Comparison of ENCODE assay signal across 8 cellular contexts in the genomic region with DNA sequence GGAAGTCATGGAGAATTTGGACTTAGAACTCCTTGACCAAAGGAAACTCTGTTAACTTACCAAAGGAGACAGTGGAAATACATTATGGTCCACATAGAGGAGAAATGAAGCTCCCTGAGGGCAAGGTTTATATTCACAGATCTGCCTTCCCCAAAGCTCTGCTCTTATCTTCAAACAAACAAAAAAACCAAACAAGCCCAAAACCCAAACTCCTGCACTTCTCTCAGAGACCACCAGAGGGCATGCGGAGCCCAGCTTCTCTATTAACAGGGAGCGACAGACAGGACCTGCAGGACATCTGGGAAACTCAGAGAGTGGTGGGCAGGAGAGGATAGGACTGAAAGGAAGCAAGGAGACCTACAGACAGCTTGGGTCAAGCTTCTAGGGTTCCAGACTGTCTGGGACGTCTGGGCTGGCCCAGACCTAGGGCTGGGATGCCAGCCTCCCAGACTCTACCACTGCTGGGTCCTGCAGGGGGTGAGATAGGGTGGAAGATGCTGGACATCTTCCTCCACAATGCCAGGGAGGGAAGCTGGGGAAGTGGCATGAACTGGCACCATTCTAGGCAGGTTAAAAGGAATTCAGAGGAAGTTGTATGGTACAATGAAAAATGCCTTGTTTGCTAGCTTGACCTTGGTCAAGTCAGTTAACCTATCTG. TPM values are rescaled to one million over a fixed set of nuclear protein-coding genes. Genes with fewer than 3 reads are reported as not detected.
A peak's percentile ranks its signal among the peaks of the same experiment; 100 is the strongest.
DNase-seq lines count a peak whose midpoint lies in the region; ATAC-seq, FAIRE-seq and TF ChIP-seq lines count a peak whose summit lies in the region.

No MANE protein-coding gene starts in this region.

- no TSS peak for BruUV-seq in HepG2 (replicated peaks; lab: Mats Ljungman, UMichigan)

- no peak overlapping the region for H3K9ac ChIP-seq in HepG2 (ENCODE audit: insufficient read depth, low read depth, low read length)

- CTCF ChIA-PET in AG04450 (lab: Charles Lee) (interaction anchor here (0.6 to 8.9 kb wide), 31 partner anchors 8 to 280 kb away, joined by 3 to 127 read pairs (median 4); a partner anchor contains a TSS), HepG2 (lab: Yijun Ruan, JAX; ENCODE audit: low intra/inter-chr PET ratio, low total read pairs) (interaction anchor here (2.1 to 2.6 kb wide), 2 partner anchors 20 to 24 kb away, joined by 9 to 58 read pairs; no protein-coding TSS in a partner anchor)
- CTCF ChIA-PET in activated CD4-positive, alpha-beta T cell treated with anti-CD3 and anti-CD28 coated beads for 36 hours (lab: Charles Lee) = interaction anchor here (0.6 to 18.2 kb wide), 35 partner anchors 8 to 736 kb away, joined by 3 to 620 read pairs (median 5); a partner anchor contains a TSS

- intact Hi-C loops in activated CD4-positive, alpha-beta T cell treated with anti-CD3 and anti-CD28 coated beads for 36 hours (cut with DNase I, micrococcal nuclease) = loop anchor here (1.0 to 2.0 kb wide), 3 partner anchors 22 to 104 kb away; no protein-coding TSS in a partner anchor
- intact Hi-C loops in HepG2 (cut with micrococcal nuclease; ENCODE audit: unreplicated experiment) = loop anchor here (1.0 kb wide), 1 partner anchor 22 kb away; no protein-coding TSS in a partner anchor

- no peak overlapping the region for H2AFZ ChIP-seq in HepG2 (ENCODE audit: low read length)

- POLR2A ChIA-PET in AG04450 (lab: Yijun Ruan, JAX) (no interaction called here), HepG2 (lab: Yijun Ruan, JAX) (interaction anchor here (0.9 to 1.5 kb wide), 2 partner anchors 22 to 33 kb away, joined by 3 to 4 read pairs; no protein-coding TSS in a partner anchor)
- POLR2A ChIA-PET in activated CD4-positive, alpha-beta T cell treated with anti-CD3 and anti-CD28 coated beads for 36 hours (lab: Charles Lee) = interaction anchor here (2.2 kb wide), 1 partner anchor 21 kb away, joined by 15 read pairs; no protein-coding TSS in a partner anchor

- no peak overlapping the region for H3K4me2 ChIP-seq in HepG2 (ENCODE audit: low read depth, low read length)

- H3K27ac ChIP-seq in AG04450 (ENCODE audit: low read depth, low read length) (no peak overlapping the region), HepG2 (ENCODE audit: extremely low read length, insufficient read depth, low read length) (no peak overlapping the region)

- WGBS in HepG2 (ENCODE audit: low lambda C conversion rate) = 3% methylated on average over 3 of the region's 3 CpGs

- DNase-seq in AG04450 (ENCODE audit: low read depth, low spot score) = no peak
- peak; percentile 55 for DNase-seq in NCI-H345 treated with DMSO at 0.1 percent for 48 hours (lab: John Stamatoyannopoulos, UW; ENCODE audit: unreplicated experiment)
- DNase-seq in activated CD4-positive, alpha-beta T cell treated with anti-CD3 and anti-CD28 coated beads for 36 hours = peak; percentile 83
- DNase-seq in choroid plexus epithelial cell (ENCODE audit: low read depth) = peak; percentile 77
- DNase-seq in HepG2 (ENCODE audit: low spot score) = peak; percentile 82
- DNase-seq in stimulated activated CD8-positive, alpha-beta memory T cell treated with anti-CD3 and anti-CD28 coated beads, Interleukin-12 subunit alpha, Interleukin-12 subunit beta, amount 100 ng/mL, for 4 hours (ENCODE audit: low read depth) = peak; percentile 43
- DNase-seq in HPDE6-E6E7 (ENCODE audit: extremely low spot score) = no peak

- 0 out of 2 replicates have a peak, but pooled peaks cover 9% of the 10 kb centered on the region for H3K4me1 ChIP-seq in HepG2 (ENCODE audit: insufficient read depth, low read length)

- TF ChIP-seq RAD21 in HepG2 (CRISPR knock-in tag; IDR thresholded peaks at IDR 0.05) = peak; percentile 76

- H3K36me3 Mint-ChIP-seq in activated CD4-positive, alpha-beta T cell treated with anti-CD3 and anti-CD28 coated beads for 36 hours (ENCODE audit: low read depth) = no peaks in the 10 kb centered on the region

- H3K9me3 ChIP-seq in AG04450 (ENCODE audit: control insufficient read depth, insufficient read depth, low read length) (no peaks in the 10 kb centered on the region; the same call in 1 of the 2 replicates), HepG2 (ENCODE audit: low read length) (no peaks in the 10 kb centered on the region)

- peaks cover 43% of the 10 kb centered on the region for H3K4me1 Mint-ChIP-seq in activated CD4-positive, alpha-beta T cell treated with anti-CD3 and anti-CD28 coated beads for 36 hours

- ATAC-seq in GM18870 (IDR thresholded peaks at IDR 0.05; ENCODE audit: unreplicated experiment) = peak; percentile 33
- no peak for ATAC-seq in activated CD4-positive, alpha-beta T cell treated with anti-CD3 and anti-CD28 coated beads for 36 hours
- peak; percentile 53 for ATAC-seq in HepG2

- H3K9me3 Mint-ChIP-seq in activated CD4-positive, alpha-beta T cell treated with anti-CD3 and anti-CD28 coated beads for 36 hours (ENCODE audit: low read depth) = no peaks in the 10 kb centered on the region

- no peaks in the 10 kb centered on the region for H3K36me3 ChIP-seq in HepG2 (replicated peaks in 1 of 2; ENCODE audit: control insufficient read depth in 1 of 2, insufficient read depth in 2 of 2, low read length in 2 of 2)

- H3K4me3 ChIP-seq in AG04450 (ENCODE audit: low read depth, low read length) (no peak overlapping the region), choroid plexus epithelial cell (ENCODE audit: low read depth, low read length) (no peak overlapping the region), HepG2 (replicated peaks in 1 of 3; ENCODE audit: insufficient read depth in 1 of 3, low read depth in 2 of 3, low read length in 3 of 3) (no peak overlapping the region)

- no peak overlapping the region for H3K4me3 Mint-ChIP-seq in activated CD4-positive, alpha-beta T cell treated with anti-CD3 and anti-CD28 coated beads for 36 hours

- peaks cover 3% of the 10 kb centered on the region; the same call in 1 of the 2 replicates for H4K20me1 ChIP-seq in HepG2 (ENCODE audit: insufficient read depth, low read length)

- FAIRE-seq in HepG2 (lab: Jason Lieb, UNC) = peak; percentile 95

- no peak for TF ChIP-seq EP300 in HepG2 (IDR thresholded peaks at IDR 0.05; ENCODE audit: low read depth in 2 of 2, low read length in 2 of 2)
- no peak for TF ChIP-seq EP300 in HepG2 (CRISPR knock-in tag; IDR thresholded peaks at IDR 0.05; ENCODE audit: borderline replicate concordance)

- in situ Hi-C loops in HepG2 (cut with HindIII; ENCODE audit: extremely low pct_ligation_motif_present, low pct_unique_long_range_greater_than_20kb) = no loop called here

- H3K79me2 ChIP-seq in HepG2 (ENCODE audit: insufficient read depth, low read length) = no peaks in the 10 kb centered on the region

- TF ChIP-seq CTCF in AG04450 (IDR thresholded peaks at IDR 0.05; ENCODE audit: low read depth, low read length) (peak; percentile 97), choroid plexus epithelial cell (conservative IDR thresholded peaks at IDR 0.05; ENCODE audit: low read depth, low read length) (peak; percentile 96), HepG2 (CRISPR knock-in tag; IDR thresholded peaks at IDR 0.05) (peak; percentile 90)

- peaks cover 83% of the 10 kb centered on the region for H3K27me3 ChIP-seq in AG04450 (ENCODE audit: control insufficient read depth, insufficient read depth, low read length)
- H3K27me3 ChIP-seq in HepG2 (ENCODE audit: control insufficient read depth in 1 of 2, insufficient read depth in 2 of 2, low read length in 2 of 2) = peaks cover 22 to 93% of the 10 kb centered on the region in 2 experiments; a peak in 4 of 5 replicates

- H3K27me3 Mint-ChIP-seq in activated CD4-positive, alpha-beta T cell treated with anti-CD3 and anti-CD28 coated beads for 36 hours = peaks cover 39% of the 10 kb centered on the region

- TF ChIP-seq POLR2A in HepG2 (IDR thresholded peaks at IDR 0.05; ENCODE audit: insufficient read depth in 1 of 2, low read depth in 2 of 2, low read length in 2 of 2) = no peak

- H3K27ac Mint-ChIP-seq in activated CD4-positive, alpha-beta T cell treated with anti-CD3 and anti-CD28 coated beads for 36 hours = no peak overlapping the region

RNA-seq across cellular contexts. Expression of a gene that starts 4.0 kb away (rescaled TPM):
- polyA plus RNA-seq in AG04450 (2011; rRNA removed) (not detected in 2 replicates), HepG2 (2011; rRNA removed) (0.03 TPM in 1 of 2 replicates, not detected in the other)
- polyA minus RNA-seq in AG04450 (2011; rRNA and poly(A)+ RNA removed) = not detected in 2 replicates
- total RNA-seq in activated CD4-positive, alpha-beta T cell treated with anti-CD3 and anti-CD28 coated beads for 36 hours = 1 to 10 TPM; 5.4 to 6.0 TPM
- total RNA-seq in HepG2 (2016; rRNA removed; fragmentation: Illumina TruSeq; extraction: Trizol) = not detected in 2 replicates
- 0.20 TPM in 1 of 2 replicates, not detected in the other for total RNA-seq in HepG2 (2016; cell fraction: cytosol; rRNA removed; fragmentation: Illumina TruSeq; extraction: Trizol; ENCODE audit: low read depth)
- total RNA-seq in HepG2 (2016; cell fraction: insoluble cytoplasmic fraction; rRNA removed; fragmentation: Illumina TruSeq; extraction: Trizol) = not detected in 2 replicates
- not detected in 2 replicates for total RNA-seq in HepG2 (2016; cell fraction: membrane; rRNA removed; fragmentation: Illumina TruSeq; extraction: Trizol)
- not detected in 2 replicates for total RNA-seq in HepG2 (2016; cell fraction: nucleus; rRNA removed; fragmentation: Illumina TruSeq; extraction: Trizol)
- polyA plus RNA-seq in HepG2 (2011; cell fraction: cytosol; rRNA removed) = 0.03 TPM in 2 replicates
- 0.12 TPM in 1 of 2 replicates, not detected in the other for polyA plus RNA-seq in HepG2 (2011; cell fraction: nucleus; rRNA removed)
- polyA plus RNA-seq in HepG2 (2012) = not detected in 2 replicates
- 0.07 TPM in 1 of 2 replicates, not detected in the other for polyA plus RNA-seq in HepG2 (2016; cell fraction: cytosol; fragmentation: Illumina TruSeq; extraction: Trizol; ENCODE audit: low read depth)
- not detected in 2 replicates for polyA plus RNA-seq in HepG2 (2016; cell fraction: insoluble cytoplasmic fraction; fragmentation: Illumina TruSeq; extraction: Trizol; ENCODE audit: low read depth)
- polyA plus RNA-seq in HepG2 (2016; cell fraction: membrane; fragmentation: Illumina TruSeq; extraction: Trizol; ENCODE audit: low read depth) = not detected in 2 replicates
- polyA plus RNA-seq in HepG2 (2016; cell fraction: nucleus; fragmentation: Illumina TruSeq; extraction: Trizol; ENCODE audit: insufficient read depth, low read depth) = not detected in 2 replicates
- 0.05 TPM in 1 of 2 replicates, not detected in the other for polyA minus RNA-seq in HepG2 (2011; rRNA and poly(A)+ RNA removed; ENCODE audit: low replicate concordance)
- polyA minus RNA-seq in HepG2 (2011; cell fraction: cytosol; rRNA and poly(A)+ RNA removed) = not detected in 2 replicates
- not detected in 2 replicates for polyA minus RNA-seq in HepG2 (2011; cell fraction: nucleus; rRNA and poly(A)+ RNA removed)

RNA-seq across cellular contexts. Expression of a gene that starts 17.1 kb away (rescaled TPM):
- polyA plus RNA-seq in AG04450 (2011; rRNA removed) = not detected in 2 replicates
- polyA minus RNA-seq in AG04450 (2011; rRNA and poly(A)+ RNA removed) = not detected in 2 replicates
- under 1 TPM in 1 of 2 experiments, not detected in 1; 0.30 TPM for total RNA-seq in activated CD4-positive, alpha-beta T cell treated with anti-CD3 and anti-CD28 coated beads for 36 hours
- total RNA-seq in HepG2 (2016; rRNA removed; fragmentation: Illumina TruSeq; extraction: Trizol) = 0.20 TPM in 1 of 2 replicates, not detected in the other
- not detected in 2 replicates for total RNA-seq in HepG2 (2016; cell fraction: cytosol; rRNA removed; fragmentation: Illumina TruSeq; extraction: Trizol; ENCODE audit: low read depth)
- 0.13 TPM in 1 of 2 replicates, not detected in the other for total RNA-seq in HepG2 (2016; cell fraction: insoluble cytoplasmic fraction; rRNA removed; fragmentation: Illumina TruSeq; extraction: Trizol)
- total RNA-seq in HepG2 (2016; cell fraction: membrane; rRNA removed; fragmentation: Illumina TruSeq; extraction: Trizol) = 0.12 TPM in 1 of 2 replicates, not detected in the other
- total RNA-seq in HepG2 (2016; cell fraction: nucleus; rRNA removed; fragmentation: Illumina TruSeq; extraction: Trizol) = not detected in 2 replicates
- polyA plus RNA-seq in HepG2 (2011; rRNA removed) = 0.09 TPM in 1 of 2 replicates, not detected in the other
- 0.04 and 0.05 TPM in 2 replicates for polyA plus RNA-seq in HepG2 (2011; cell fraction: cytosol; rRNA removed)
- 0.28 and 0.42 TPM in 2 replicates for polyA plus RNA-seq in HepG2 (2011; cell fraction: nucleus; rRNA removed)
- polyA plus RNA-seq in HepG2 (2012) = not detected in 2 replicates
- polyA plus RNA-seq in HepG2 (2016; cell fraction: cytosol; fragmentation: Illumina TruSeq; extraction: Trizol; ENCODE audit: low read depth) = not detected in 2 replicates
- polyA plus RNA-seq in HepG2 (2016; cell fraction: insoluble cytoplasmic fraction; fragmentation: Illumina TruSeq; extraction: Trizol; ENCODE audit: low read depth) = not detected in 2 replicates
- 0.10 TPM in 1 of 2 replicates, not detected in the other for polyA plus RNA-seq in HepG2 (2016; cell fraction: membrane; fragmentation: Illumina TruSeq; extraction: Trizol; ENCODE audit: low read depth)
- 0.37 and 0.91 TPM in 2 replicates for polyA plus RNA-seq in HepG2 (2016; cell fraction: nucleus; fragmentation: Illumina TruSeq; extraction: Trizol; ENCODE audit: insufficient read depth, low read depth)
- 0.09 and 0.14 TPM in 2 replicates for polyA minus RNA-seq in HepG2 (2011; rRNA and poly(A)+ RNA removed; ENCODE audit: low replicate concordance)
- not detected in 2 replicates for polyA minus RNA-seq in HepG2 (2011; cell fraction: cytosol; rRNA and poly(A)+ RNA removed)
- polyA minus RNA-seq in HepG2 (2011; cell fraction: nucleus; rRNA and poly(A)+ RNA removed) = not detected in 2 replicates

RNA-seq across cellular contexts. Expression of a gene that starts 45.1 kb away (rescaled TPM):
- not detected in 2 replicates for polyA plus RNA-seq in AG04450 (2011; rRNA removed)
- polyA minus RNA-seq in AG04450 (2011; rRNA and poly(A)+ RNA removed) = not detected in 2 replicates
- total RNA-seq in activated CD4-positive, alpha-beta T cell treated with anti-CD3 and anti-CD28 coated beads for 36 hours = not detected
- not detected in 2 replicates for total RNA-seq in HepG2 (2016; rRNA removed; fragmentation: Illumina TruSeq; extraction: Trizol)
- total RNA-seq in HepG2 (2016; cell fraction: cytosol; rRNA removed; fragmentation: Illumina TruSeq; extraction: Trizol; ENCODE audit: low read depth) = not detected in 2 replicates
- not detected in 2 replicates for total RNA-seq in HepG2 (2016; cell fraction: insoluble cytoplasmic fraction; rRNA removed; fragmentation: Illumina TruSeq; extraction: Trizol)
- total RNA-seq in HepG2 (2016; cell fraction: membrane; rRNA removed; fragmentation: Illumina TruSeq; extraction: Trizol) = not detected in 2 replicates
- not detected in 2 replicates for total RNA-seq in HepG2 (2016; cell fraction: nucleus; rRNA removed; fragmentation: Illumina TruSeq; extraction: Trizol)
- not detected in 2 replicates for polyA plus RNA-seq in HepG2 (2011; rRNA removed)
- not detected in 2 replicates for polyA plus RNA-seq in HepG2 (2011; cell fraction: cytosol; rRNA removed)
- polyA plus RNA-seq in HepG2 (2011; cell fraction: nucleus; rRNA removed) = not detected in 2 replicates
- not detected in 2 replicates for polyA plus RNA-seq in HepG2 (2012)
- not detected in 2 replicates for polyA plus RNA-seq in HepG2 (2016; cell fraction: cytosol; fragmentation: Illumina TruSeq; extraction: Trizol; ENCODE audit: low read depth)
- polyA plus RNA-seq in HepG2 (2016; cell fraction: insoluble cytoplasmic fraction; fragmentation: Illumina TruSeq; extraction: Trizol; ENCODE audit: low read depth) = not detected in 2 replicates
- polyA plus RNA-seq in HepG2 (2016; cell fraction: membrane; fragmentation: Illumina TruSeq; extraction: Trizol; ENCODE audit: low read depth) = not detected in 2 replicates
- polyA plus RNA-seq in HepG2 (2016; cell fraction: nucleus; fragmentation: Illumina TruSeq; extraction: Trizol; ENCODE audit: insufficient read depth, low read depth) = not detected in 2 replicates
- 0.32 TPM in 1 of 2 replicates, not detected in the other for polyA minus RNA-seq in HepG2 (2011; rRNA and poly(A)+ RNA removed; ENCODE audit: low replicate concordance)
- polyA minus RNA-seq in HepG2 (2011; cell fraction: cytosol; rRNA and poly(A)+ RNA removed) = not detected in 2 replicates
- polyA minus RNA-seq in HepG2 (2011; cell fraction: nucleus; rRNA and poly(A)+ RNA removed) = not detected in 2 replicates

Comparison
In these comparisons a context has a peak if more than half of its experiments do, and no peak if none do; other contexts are left out.
1. DNase-seq: peak in NCI-H345 treated with DMSO at 0.1 percent for 48 hours (single experiment), activated CD4-positive, alpha-beta T cell treated with anti-CD3 and anti-CD28 coated beads for 36 hours (single experiment), choroid plexus epithelial cell (single experiment), HepG2 (single experiment) and stimulated activated CD8-positive, alpha-beta memory T cell treated with anti-CD3 and anti-CD28 coated beads, Interleukin-12 subunit alpha, Interleukin-12 subunit beta, amount 100 ng/mL, for 4 hours (single experiment); none in AG04450 (single experiment) and HPDE6-E6E7 (single experiment).
2. Peak in every context shown above with its lines, with median percentiles within 50 percentile points of each other: CTCF ChIP-seq.